ENCODE assay signal across 8 cellular contexts in genomic region chr7:26101471-26102151, GRCh38. TPM values are rescaled to one million over a fixed set of nuclear protein-coding genes. Genes with fewer than 3 reads are reported as not detected.
DNase-seq lines count a peak whose midpoint lies in the region; ATAC-seq and TF ChIP-seq lines count a peak whose summit lies in the region.

No MANE protein-coding gene starts in this region.

- CTCF ChIA-PET in activated CD8-positive, alpha-beta memory T cell treated with anti-CD3 and anti-CD28 coated beads, Interleukin-2, amount 10 ng/mL, durations not matched to agents 7 days and 5 days (lab: Charles Lee), result interaction anchor here (0.9 to 1.7 kb wide), 3 partner anchors 9 to 64 kb away, joined by 3 to 6 read pairs (median 3); no protein-coding TSS in a partner anchor
- CTCF ChIA-PET in Panc1 (lab: Charles Lee), result no interaction called here

- peaks cover 31% of the 10 kb centered on the region for H3K4me1 Mint-ChIP-seq in activated CD8-positive, alpha-beta memory T cell treated with anti-CD3 and anti-CD28 coated beads, Interleukin-2, amount 10 ng/mL, durations not matched to agents 7 days and 5 days

- no peaks in the 10 kb centered on the region for H3K27me3 Mint-ChIP-seq in activated CD8-positive, alpha-beta memory T cell treated with anti-CD3 and anti-CD28 coated beads, Interleukin-2, amount 10 ng/mL, durations not matched to agents 7 days and 5 days

- 56% methylated on average over 13 of the region's 13 CpGs for WGBS in hepatocyte (ENCODE audit: low lambda C conversion rate, missing lambda C conversion rate)
- 14 to 17% methylated on average over 13 of the region's 13 CpGs for WGBS in testis, 2 donors

- H3K9ac ChIP-seq in MM.1S (ENCODE audit: low read length), result no peak overlapping the region

- peak overlapping the region; percentile 29 for H3K4me2 ChIP-seq in hepatocyte
- H3K4me2 ChIP-seq in MM.1S (ENCODE audit: low read depth, low read length), result no peak overlapping the region

- POLR2A ChIA-PET in Panc1 (lab: Charles Lee), result interaction anchor here (0.6 kb wide), 1 partner anchor 402 kb away, joined by 7 read pairs; no protein-coding TSS in a partner anchor

- TF ChIP-seq POLR2A in testis (IDR thresholded peaks at IDR 0.05), result no peak

- in situ Hi-C loops in Panc1 (cut with HindIII; ENCODE audit: low pct_unique_long_range_greater_than_20kb, low sequenced_read_pairs), result no loop called here

- H3K4me3 ChIP-seq in Panc1 (ENCODE audit: low read depth in 2 of 2, low read length in 2 of 2) (no peak overlapping the region), hepatocyte (no peak overlapping the region), testis (peak overlapping the region; percentile 24 to 30), MM.1S (ENCODE audit: low read length) (no peak overlapping the region)

- peak overlapping the region; percentile 61 for H3K4me3 Mint-ChIP-seq in activated CD8-positive, alpha-beta memory T cell treated with anti-CD3 and anti-CD28 coated beads, Interleukin-2, amount 10 ng/mL, durations not matched to agents 7 days and 5 days

- H3K9me3 Mint-ChIP-seq in activated CD8-positive, alpha-beta memory T cell treated with anti-CD3 and anti-CD28 coated beads, Interleukin-2, amount 10 ng/mL, durations not matched to agents 7 days and 5 days (ENCODE audit: low read depth), result no peaks in the 10 kb centered on the region

- intact Hi-C loops in Panc1 (cut with micrococcal nuclease; ENCODE audit: unreplicated experiment), result no loop called here
- intact Hi-C loops in testis (cut with DNase I; ENCODE audit: low total_unique reads), result no loop called here

- H3K79me2 ChIP-seq in hepatocyte (no peaks in the 10 kb centered on the region), MM.1S (ENCODE audit: low read length) (no peaks in the 10 kb centered on the region)

- peak; percentile 63 for ATAC-seq in activated CD8-positive, alpha-beta memory T cell treated with anti-CD3 and anti-CD28 coated beads, Interleukin-2, amount 10 ng/mL, durations not matched to agents 7 days and 5 days
- ATAC-seq in Panc1, result peak; percentile 33; the same call in 1 of the 2 replicates
- ATAC-seq in GM21423 (IDR thresholded peaks at IDR 0.05; ENCODE audit: unreplicated experiment), result no peak
- ATAC-seq in GM19351 (IDR thresholded peaks at IDR 0.05; ENCODE audit: unreplicated experiment), result no peak

- H3K9me2 ChIP-seq in hepatocyte (replicated peaks; ENCODE audit: insufficient read depth) (no peaks in the 10 kb centered on the region), MM.1S (replicated peaks; ENCODE audit: insufficient read depth, low read length) (no peaks in the 10 kb centered on the region)

- H3K36me3 Mint-ChIP-seq in activated CD8-positive, alpha-beta memory T cell treated with anti-CD3 and anti-CD28 coated beads, Interleukin-2, amount 10 ng/mL, durations not matched to agents 7 days and 5 days, result peaks cover 3% of the 10 kb centered on the region

- H3K4me1 ChIP-seq in Panc1 (ENCODE audit: control insufficient read depth, insufficient read depth, low read length) (0 out of 2 replicates have a peak, but pooled peaks cover 3% of the 10 kb centered on the region), hepatocyte (ENCODE audit: insufficient read depth) (no peaks in the 10 kb centered on the region), testis (no peaks in the 10 kb centered on the region), MM.1S (ENCODE audit: low read length) (peaks cover 7% of the 10 kb centered on the region; the same call in 1 of the 2 replicates)

- H3F3A ChIP-seq in MM.1S (ENCODE audit: insufficient read depth, low read length), result no peaks in the 10 kb centered on the region

- H3K27ac ChIP-seq in Panc1 (ENCODE audit: low read length), result no peak overlapping the region
- H3K27ac ChIP-seq in hepatocyte, result no peak overlapping the region
- peak overlapping the region; percentile 24 to 47 for H3K27ac ChIP-seq in testis
- H3K27ac ChIP-seq in MM.1S (ENCODE audit: low read length), result no peak overlapping the region

- no peak for DNase-seq in activated CD8-positive, alpha-beta memory T cell treated with anti-CD3 and anti-CD28 coated beads, Interleukin-2, amount 10 ng/mL, durations not matched to agents 7 days and 5 days
- no peak for DNase-seq in activated CD8-positive, alpha-beta memory T cell treated with anti-CD3 and anti-CD28 coated beads, Interleukin-2, amount 50 U/mL, for 4 hours
- DNase-seq in Panc1 (ENCODE audit: low read depth, low spot score) (no peak), hepatocyte (ENCODE audit: low spot score) (no peak), testis (peak; percentile 35), MM.1S (no peak)

- H3K27ac Mint-ChIP-seq in activated CD8-positive, alpha-beta memory T cell treated with anti-CD3 and anti-CD28 coated beads, Interleukin-2, amount 10 ng/mL, durations not matched to agents 7 days and 5 days, result peak overlapping the region; percentile 83

- H3K9me3 ChIP-seq in Panc1 (ENCODE audit: control insufficient read depth, insufficient read depth, low read depth, low read length) (no peaks in the 10 kb centered on the region), hepatocyte (ENCODE audit: low read depth) (no peaks in the 10 kb centered on the region), testis (no peaks in the 10 kb centered on the region), MM.1S (replicated peaks; ENCODE audit: insufficient read depth, low read length) (no peaks in the 10 kb centered on the region)

- TF ChIP-seq CTCF in Panc1 (IDR thresholded peaks at IDR 0.05) (no peak), hepatocyte (IDR thresholded peaks at IDR 0.05; ENCODE audit: poor library complexity) (no peak), testis (IDR thresholded peaks at IDR 0.05) (no peak), MM.1S (IDR thresholded peaks at IDR 0.05; ENCODE audit: low read length) (no peak)

- H2AFZ ChIP-seq in hepatocyte (no peak overlapping the region), MM.1S (ENCODE audit: low read length) (no peak overlapping the region)

- no TSS peak for BruUV-seq in Panc1 (replicated peaks; lab: Mats Ljungman, UMichigan)

- no peaks in the 10 kb centered on the region for H3K27me3 ChIP-seq in Panc1 (ENCODE audit: control insufficient read depth, insufficient read depth, low read length)
- H3K27me3 ChIP-seq in hepatocyte, result no peaks in the 10 kb centered on the region
- no peaks in the 10 kb centered on the region for H3K27me3 ChIP-seq in testis
- H3K27me3 ChIP-seq in MM.1S (replicated peaks; ENCODE audit: insufficient read depth, low read length), result no peaks in the 10 kb centered on the region

- H4K20me1 ChIP-seq in hepatocyte (ENCODE audit: insufficient read depth, poor library complexity, severe bottlenecking) (no peaks in the 10 kb centered on the region), MM.1S (ENCODE audit: insufficient read depth, low read length) (no peaks in the 10 kb centered on the region)

- no peaks in the 10 kb centered on the region for H3K36me3 ChIP-seq in Panc1 (ENCODE audit: control insufficient read depth, insufficient read depth, low read length)
- no peaks in the 10 kb centered on the region for H3K36me3 ChIP-seq in hepatocyte (replicated peaks; ENCODE audit: insufficient read depth, low read depth)
- no peaks in the 10 kb centered on the region for H3K36me3 ChIP-seq in testis (ENCODE audit: low read depth, missing control alignments)
- H3K36me3 ChIP-seq in MM.1S (replicated peaks; ENCODE audit: insufficient read depth, low read length), result no peaks in the 10 kb centered on the region

RNA-seq across cellular contexts. Expression of gene NFE2L3, which starts 50.4 kb away (rescaled TPM):
- 10 to 100 TPM; 20.1 to 44.4 TPM for total RNA-seq in activated CD8-positive, alpha-beta memory T cell treated with anti-CD3 and anti-CD28 coated beads, Interleukin-2, amount 10 ng/mL, durations not matched to agents 7 days and 5 days
- total RNA-seq in Panc1 (2021; ENCODE audit: unreplicated experiment) (78.5 TPM), hepatocyte (10.0 and 10.8 TPM in 2 replicates), testis (1 to 10 TPM; 3.3 to 4.2 TPM)
- polyA plus RNA-seq in Panc1 (2012; ENCODE audit: insufficient read length), result 47.6 TPM
- polyA plus RNA-seq in hepatocyte (4.7 and 6.5 TPM in 2 replicates), testis (ENCODE audit: insufficient read depth, low read depth, low replicate concordance) (4.2 TPM)

Comparison
In these comparisons a context has a peak if more than half of its experiments do, and no peak if none do; other contexts are left out.
1. ATAC-seq: peak in activated CD8-positive, alpha-beta memory T cell treated with anti-CD3 and anti-CD28 coated beads, Interleukin-2, amount 10 ng/mL, durations not matched to agents 7 days and 5 days (single experiment) and Panc1 (single experiment); none in GM21423 (single experiment) and GM19351 (single experiment).
2. H3K27ac ChIP-seq: peak in testis (2 of 2); none in Panc1 (single experiment), hepatocyte (single experiment) and MM.1S (single experiment).
3. H3K4me3 ChIP-seq: peak in testis (2 of 2); none in Panc1 (0 of 2), hepatocyte (single experiment) and MM.1S (single experiment).